ENCODE assay signal across 2 cellular contexts in the genomic region with DNA sequence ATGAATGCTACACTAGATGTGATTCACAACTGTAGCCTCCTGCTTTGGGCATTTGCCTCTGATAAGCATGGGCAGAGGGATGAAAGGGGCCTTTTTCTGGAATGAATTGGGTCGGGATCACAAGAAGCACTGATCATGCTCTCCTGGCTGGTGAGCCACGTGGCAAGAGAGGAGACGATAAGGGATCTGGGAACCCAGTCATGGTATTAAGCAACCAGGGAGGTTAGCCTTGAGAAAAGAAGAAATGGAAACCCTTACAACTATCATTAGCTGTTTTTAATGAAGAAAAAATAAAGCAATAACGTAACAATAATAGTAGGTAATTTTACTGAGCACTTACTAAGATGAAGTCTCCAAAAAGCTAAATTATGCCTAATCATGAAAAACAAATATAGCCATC.
TF ChIP-seq lines count a peak whose summit lies in the region.

No MANE protein-coding gene starts in this region.

TF ChIP-seq in IMR-90, 13 proteins besides CTCF, POLR2A, EP300 and RAD21:
- peak; percentile 7; the same call in 1 of the 2 replicates for TF ChIP-seq CEBPB (IDR thresholded peaks at IDR 0.05; ENCODE audit: low read depth, low read length)
- no peak for TF ChIP-seq SMC3 (IDR thresholded peaks at IDR 0.05; ENCODE audit: low read depth, low read length)

TF ChIP-seq in H1, 55 proteins besides CTCF, POLR2A, EP300 and RAD21:
- TF ChIP-seq BACH1 (IDR thresholded peaks at IDR 0.05; ENCODE audit: low read length) (no peak), ZNF274 (IDR thresholded peaks at IDR 0.05; ENCODE audit: borderline replicate concordance, extremely low read depth, low read length) (no peak), CHD2 (IDR thresholded peaks at IDR 0.05; ENCODE audit: low read length) (no peak), CBX8 (IDR thresholded peaks at IDR 0.05; ENCODE audit: borderline replicate concordance, low read depth, low read length) (no peak), CHD7 (IDR thresholded peaks at IDR 0.05; ENCODE audit: insufficient replicate concordance, low read length) (no peak), CBX5 (IDR thresholded peaks at IDR 0.05; ENCODE audit: low read depth, low read length) (no peak), ASH2L (IDR thresholded peaks at IDR 0.05; ENCODE audit: low read length) (no peak)
TF ChIP-seq in H1: peak in this region for 0.
